In the genomic region with DNA sequence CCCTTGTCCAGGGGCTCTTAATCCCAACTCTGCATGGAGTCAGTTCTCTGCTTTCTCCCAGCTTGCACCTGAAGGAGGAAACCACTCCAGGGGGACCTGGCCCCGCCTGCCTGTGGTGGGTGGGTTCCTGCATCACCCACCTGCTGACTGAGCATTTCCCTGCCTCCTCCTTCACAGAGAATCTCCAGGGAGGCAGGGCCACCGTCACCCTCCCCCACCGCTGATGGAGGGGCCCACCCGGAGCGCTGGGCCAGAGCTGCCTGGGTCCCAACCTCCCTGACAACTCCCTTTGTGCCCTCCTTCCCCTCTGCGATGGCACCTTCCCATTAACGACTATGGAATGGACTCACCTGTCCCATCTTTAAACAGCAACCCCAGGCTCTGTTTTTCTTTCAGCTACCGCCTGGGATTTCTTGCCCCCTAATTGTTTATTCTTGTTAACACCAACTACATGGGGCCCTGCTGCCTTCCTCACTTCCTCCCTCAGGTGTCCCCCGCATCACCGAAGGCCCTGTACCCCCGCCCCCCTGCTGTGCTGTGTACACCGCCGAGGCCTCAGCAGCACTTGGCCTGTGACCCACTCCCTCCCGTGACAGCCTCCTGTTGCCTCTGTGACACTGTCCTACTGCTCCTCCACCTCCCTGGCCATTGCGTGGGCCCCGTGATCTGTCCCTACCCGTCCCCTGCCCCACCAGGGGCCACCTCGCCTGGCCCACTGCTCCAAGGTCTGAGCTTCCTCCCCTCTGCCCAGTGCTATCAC, we compare ENCODE assay signal across 8 cellular contexts. TPM values are rescaled to one million over a fixed set of nuclear protein-coding genes. Genes with fewer than 3 reads are reported as not detected.
DNase-seq lines count a peak whose midpoint lies in the region; ATAC-seq and TF ChIP-seq lines count a peak whose summit lies in the region.

No MANE protein-coding gene starts in this region.

- H3K27me3 ChIP-seq in OCI-LY3 (ENCODE audit: low read depth, low read length) (no peaks in the 10 kb centered on the region), esophagus squamous epithelium (no peaks in the 10 kb centered on the region), psoas muscle (ENCODE audit: insufficient read depth in 3 of 3, low read length in 2 of 3) (no peaks in the 10 kb centered on the region)

- 24 to 35% methylated on average over 14 to 15 of the region's 18 CpGs for WGBS in esophagus squamous epithelium, 2 donors
- WGBS in psoas muscle, 3 donors, result 28 to 29% (median 29%) methylated on average over 17 to 18 of the region's 18 CpGs

- peak overlapping the region; percentile 63 for H3K9ac ChIP-seq in OCI-LY3 (ENCODE audit: low read length)

- peaks cover 21% of the 10 kb centered on the region for H3K36me3 ChIP-seq in OCI-LY3 (replicated peaks; ENCODE audit: low read depth, low read length)
- H3K36me3 ChIP-seq in esophagus squamous epithelium, result peaks cover 0 to 34% (median 0%) of the 10 kb centered on the region in 3 donors
- H3K36me3 ChIP-seq in psoas muscle (ENCODE audit: insufficient read depth in 1 of 2, low read depth in 1 of 2), result peaks cover 0 to 1% of the 10 kb centered on the region in 2 donors
- H3K36me3 ChIP-seq in mucosa of descending colon (ENCODE audit: low read depth), result no peaks in the 10 kb centered on the region

- 0 out of 2 replicates have a peak overlapping the region, but pooled peaks have one; percentile 67 for H2AFZ ChIP-seq in OCI-LY3 (ENCODE audit: low read depth, low read length)

- H3K27ac ChIP-seq in OCI-LY3 (ENCODE audit: low read length), result no peak overlapping the region
- peak overlapping the region in 3 of 4 donors; percentile 24 to 72 (median 60) for H3K27ac ChIP-seq in esophagus squamous epithelium
- H3K27ac ChIP-seq in psoas muscle, result no peak overlapping the region

- no peak for TF ChIP-seq POLR2A in esophagus squamous epithelium (IDR thresholded peaks at IDR 0.05)

- ATAC-seq in GM19324 (IDR thresholded peaks at IDR 0.05; ENCODE audit: low FRiP score, unreplicated experiment) (peak; percentile 3), psoas muscle (peak in 1 of 4 donors; percentile 11), mucosa of descending colon (no peak)

- H3K4me1 ChIP-seq in OCI-LY3 (ENCODE audit: low read length), result peaks cover 16% of the 10 kb centered on the region; the same call in 1 of the 2 replicates
- H3K4me1 ChIP-seq in esophagus squamous epithelium, result peaks cover 10 to 25% (median 13%) of the 10 kb centered on the region in 3 donors
- peaks cover 8% of the 10 kb centered on the region for H3K4me1 ChIP-seq in psoas muscle
- H3K4me1 ChIP-seq in mucosa of descending colon (ENCODE audit: low read depth), result peaks cover 9% of the 10 kb centered on the region

- DNase-seq in esophagus squamous epithelium (lab: John Stamatoyannopoulos, UW), result no peak
- no peak for DNase-seq in psoas muscle
- DNase-seq in mucosa of descending colon, result no peak
- no peak for DNase-seq in UCSD-AML1 (lab: John Stamatoyannopoulos, UW; ENCODE audit: unreplicated experiment)
- no peak for DNase-seq in activated effector memory CD4-positive, alpha-beta T cell treated with anti-CD3 and anti-CD28 coated beads, Interleukin-2, amount 50 U/mL, for 16 hours
- DNase-seq in NCI-H128 (lab: John Stamatoyannopoulos, UW; ENCODE audit: unreplicated experiment), result no peak

- no peaks in the 10 kb centered on the region for H3K79me2 ChIP-seq in OCI-LY3 (ENCODE audit: low read length)

- peak overlapping the region; percentile 82 for H3K4me2 ChIP-seq in OCI-LY3 (ENCODE audit: low read length)

- intact Hi-C loops in esophagus squamous epithelium (cut with DNase I), result no loop called here
- intact Hi-C loops in psoas muscle (cut with DNase I), result no loop called here
- intact Hi-C loops in mucosa of descending colon (cut with DNase I, micrococcal nuclease), result no loop called here

- H3K9me3 ChIP-seq in OCI-LY3 (ENCODE audit: insufficient read depth, low read length) (no peaks in the 10 kb centered on the region), esophagus squamous epithelium (no peaks in the 10 kb centered on the region), psoas muscle (no peaks in the 10 kb centered on the region), mucosa of descending colon (no peaks in the 10 kb centered on the region)

- no peak for TF ChIP-seq CTCF in OCI-LY3 (IDR thresholded peaks at IDR 0.05; ENCODE audit: low read depth, low read length)
- TF ChIP-seq CTCF in esophagus squamous epithelium (IDR thresholded peaks at IDR 0.05), result no peak
- no peak for TF ChIP-seq CTCF in psoas muscle (IDR thresholded peaks at IDR 0.05)
- TF ChIP-seq CTCF in mucosa of descending colon (IDR thresholded peaks at IDR 0.05), result no peak

- no peaks in the 10 kb centered on the region for H4K20me1 ChIP-seq in OCI-LY3 (ENCODE audit: insufficient read depth, low read length)

- H3K4me3 ChIP-seq in OCI-LY3 (ENCODE audit: low read length) (peak overlapping the region; percentile 76), esophagus squamous epithelium (peak overlapping the region; percentile 41 to 70 (median 55)), psoas muscle (peak overlapping the region; percentile 77), mucosa of descending colon (no peak overlapping the region)

RNA-seq across cellular contexts. Expression of gene TEDC2, which starts 0.8 kb away (rescaled TPM):
- 10 to 100 TPM in 1 of 4 donors, 1 to 10 TPM in 3; 1.1 to 12.3 (median 4.4) TPM for total RNA-seq in esophagus squamous epithelium
- total RNA-seq in psoas muscle, result 1 to 10 TPM in 1 of 4 donors, under 1 TPM in 3; 0.25 to 1.1 (median 0.47) TPM
- 1 to 10 TPM in 2 of 3 donors, under 1 TPM in 1; 0.34 to 3.0 (median 1.2) TPM for polyA plus RNA-seq in psoas muscle
- 1 to 10 TPM; 1.1 to 5.5 (median 2.8) TPM for total RNA-seq in mucosa of descending colon

RNA-seq across cellular contexts. Expression of gene NTN3, which starts 12.0 kb away (rescaled TPM):
- total RNA-seq in esophagus squamous epithelium, result under 1 TPM in 1 of 4 donors, not detected in 3; 0.38 TPM
- under 1 TPM in 3 of 4 donors, not detected in 1; 0.13 to 0.20 (median 0.14) TPM for total RNA-seq in psoas muscle
- under 1 TPM in 1 of 3 donors, not detected in 2; 0.01 TPM for polyA plus RNA-seq in psoas muscle
- under 1 TPM in 1 of 3 donors, not detected in 2; 0.44 TPM for total RNA-seq in mucosa of descending colon

RNA-seq across cellular contexts. Expression of gene TBC1D24, which starts 15.9 kb away (rescaled TPM):
- total RNA-seq in esophagus squamous epithelium (1 to 10 TPM; 3.1 to 4.6 (median 3.7) TPM), psoas muscle (1 to 10 TPM; 6.0 to 8.9 (median 6.5) TPM), mucosa of descending colon (10 to 100 TPM in 1 of 3 donors, 1 to 10 TPM in 2; 6.9 to 14.3 (median 8.5) TPM)
- polyA plus RNA-seq in psoas muscle, result 1 to 10 TPM; 3.2 to 5.4 (median 4.8) TPM

RNA-seq across cellular contexts. Expression of gene CCNF, which starts 29.8 kb away (rescaled TPM):
- total RNA-seq in esophagus squamous epithelium, result 10 to 100 TPM in 2 of 4 donors, 1 to 10 TPM in 2; 5.9 to 18.6 (median 10.2) TPM
- 1 to 10 TPM; 1.2 to 1.8 (median 1.7) TPM for total RNA-seq in psoas muscle
- polyA plus RNA-seq in psoas muscle, result 1 to 10 TPM; 1.1 to 2.3 (median 1.7) TPM
- 10 to 100 TPM in 1 of 3 donors, 1 to 10 TPM in 2; 3.4 to 12.7 (median 3.7) TPM for total RNA-seq in mucosa of descending colon

RNA-seq across cellular contexts. Expression of gene ATP6V0C, which starts 54.7 kb away (rescaled TPM):
- total RNA-seq in esophagus squamous epithelium, result 100 to 1,000 TPM in 2 of 4 donors, 10 to 100 TPM in 2; 70.8 to 196 (median 125) TPM
- total RNA-seq in psoas muscle, result 100 to 1,000 TPM; 116 to 193 (median 182) TPM
- polyA plus RNA-seq in psoas muscle, result 100 to 1,000 TPM; 165 to 241 (median 174) TPM
- total RNA-seq in mucosa of descending colon, result 100 to 1,000 TPM; 171 to 261 (median 201) TPM

Comparison
In these comparisons a context has a peak if more than half of its experiments do, and no peak if none do; other contexts are left out.
1. H3K27ac ChIP-seq: peak in esophagus squamous epithelium (3 of 4); none in OCI-LY3 (single experiment) and psoas muscle (single experiment).